Comparison of ENCODE assay signal across 24 cellular contexts in genomic region chr11:43747130-43747802, GRCh38.
A peak's percentile ranks its signal among the peaks of the same experiment; 100 is the strongest.
DNase-seq lines count a peak whose midpoint lies in the region; ATAC-seq, FAIRE-seq and TF ChIP-seq lines count a peak whose summit lies in the region.
"Had no signal": no experiment of that assay in that cellular context is flagged by ENCODE, and none has a peak within 500 bp of the region (broad histone marks: within the 10 kb centered on the region; RNA-seq: fewer than 3 reads in every experiment).

No MANE protein-coding gene starts in this region.

- H3K27me3 Mint-ChIP-seq in activated naive CD8-positive, alpha-beta T cell treated with anti-CD3 and anti-CD28 coated beads for 36 hours, result no peaks in the 10 kb centered on the region
- H3K27me3 Mint-ChIP-seq: activated CD4-positive, alpha-beta T cell treated with anti-CD3 and anti-CD28 coated beads, Interleukin-2, amount 10 ng/mL, durations not matched to agents 24 days and 14 days; CD4-positive, alpha-beta memory T cell had no signal

- H2AFZ ChIP-seq in H1 (ENCODE audit: low read length) (no peak overlapping the region), smooth muscle cell (ENCODE audit: low read depth) (no peak overlapping the region)
- H2AFZ ChIP-seq: GM23248 had no signal

- H3K4me3 Mint-ChIP-seq in activated naive CD8-positive, alpha-beta T cell treated with anti-CD3 and anti-CD28 coated beads for 36 hours, result no peak overlapping the region
- H3K4me3 Mint-ChIP-seq: activated CD4-positive, alpha-beta T cell treated with anti-CD3 and anti-CD28 coated beads, Interleukin-2, amount 10 ng/mL, durations not matched to agents 24 days and 14 days; CD4-positive, alpha-beta memory T cell; HFFc6 had no signal

- no peaks in the 10 kb centered on the region for H3K4me1 Mint-ChIP-seq in activated naive CD8-positive, alpha-beta T cell treated with anti-CD3 and anti-CD28 coated beads for 36 hours
- H3K4me1 Mint-ChIP-seq: activated CD4-positive, alpha-beta T cell treated with anti-CD3 and anti-CD28 coated beads, Interleukin-2, amount 10 ng/mL, durations not matched to agents 24 days and 14 days; CD4-positive, alpha-beta memory T cell had no signal

- H3K9me3 Mint-ChIP-seq in activated naive CD8-positive, alpha-beta T cell treated with anti-CD3 and anti-CD28 coated beads for 36 hours, result peaks cover 21% of the 10 kb centered on the region
- H3K9me3 Mint-ChIP-seq: HFFc6 had no signal

- H3K9ac ChIP-seq in H1 (replicated peaks in 1 of 4; ENCODE audit: extremely low read depth in 1 of 4, low read depth in 3 of 4, low read length in 3 of 4), result no peak overlapping the region
- H3K9ac ChIP-seq in smooth muscle cell (ENCODE audit: low read depth), result no peak overlapping the region
- H3K9ac ChIP-seq: GM23248 had no signal

- H3K23ac ChIP-seq in H1 (ENCODE audit: insufficient read length), result no peak overlapping the region

- TF ChIP-seq POLR2A in H1 (IDR thresholded peaks at IDR 0.05; ENCODE audit: control extremely low read depth in 1 of 2, low read depth in 2 of 2, low read length in 2 of 2), result no peak

- H2AK5ac ChIP-seq in H1 (ENCODE audit: low read depth, low read length), result no peak overlapping the region

- POLR2A ChIA-PET in H1 (lab: Charles Lee; ENCODE audit: partially characterized antibody), result interaction anchor here (1.1 kb wide), 1 partner anchor 15 kb away, joined by 3 read pairs; no protein-coding TSS in a partner anchor

- no peak overlapping the region for H4K8ac ChIP-seq in H1 (ENCODE audit: extremely low read depth, insufficient read depth, low read length)

- FAIRE-seq in H1 (lab: Jason Lieb, UNC), result no peak
- FAIRE-seq: GM12892, RCC 7860 had no signal

- CTCF ChIA-PET in H1 (lab: Charles Lee; ENCODE audit: partially characterized antibody), result interaction anchor here (0.6 kb wide), 1 partner anchor 174 kb away, joined by 3 read pairs; no protein-coding TSS in a partner anchor

- no peak overlapping the region for H3K14ac ChIP-seq in H1 (ENCODE audit: insufficient read length)

- DNase-seq in Right ventricle myocardium superior, result no peak
- no peak for DNase-seq in right atrium auricular region (ENCODE audit: low spot score)
- DNase-seq in NCI-H226, result peak; percentile 29
- DNase-seq in H1 (ENCODE audit: low read depth in 1 of 2, low spot score in 2 of 2), result no peak
- DNase-seq in smooth muscle cell (lab: John Stamatoyannopoulos, UW; ENCODE audit: unreplicated experiment), result no peak
- DNase-seq in NCI-H345 (lab: John Stamatoyannopoulos, UW), result no peak
- DNase-seq in activated CD4-positive, CD25-positive, alpha-beta regulatory T cell treated with anti-CD3 and anti-CD28 coated beads, Interleukin-2, amount 50 U/mL, for 72 hours, result no peak
- DNase-seq in activated naive CD8-positive, alpha-beta T cell treated with anti-CD3 and anti-CD28 coated beads for 36 hours, result no peak
- DNase-seq: 8988T; activated CD4-positive, alpha-beta T cell treated with anti-CD3 and anti-CD28 coated beads, Interleukin-2, amount 10 ng/mL, durations not matched to agents 24 days and 14 days; activated naive CD4-positive, alpha-beta T cell treated with Interleukin-2 at 50 U/mL for 16 hours; adrenal gland; CD4-positive, alpha-beta memory T cell; effector CD4-positive, alpha-beta T cell; GM23248; HFFc6; NCI-H1092 treated with DMSO at 0.1 percent for 48 hours; NCI-H1930; NCI-H526 treated with DMSO at 0.1 percent for 48 hours; stimulated activated naive CD8-positive, alpha-beta T cell treated with anti-CD3 and anti-CD28 coated beads, Interleukin-15, Interleukin-2, amounts not matched to agents 100 U/mL and 50 U/mL, for 24 hours had no signal

- ATAC-seq in Right ventricle myocardium superior (ENCODE audit: poor library complexity), result peak; percentile 15
- ATAC-seq: stimulated activated naive CD8-positive, alpha-beta T cell treated with anti-CD3 and anti-CD28 coated beads, Interleukin-15, Interleukin-2, amounts not matched to agents 100 U/mL and 50 U/mL, for 24 hours had no signal

- H3K4ac ChIP-seq in H1 (replicated peaks; ENCODE audit: insufficient read length, low read depth, low read length), result no peak overlapping the region

- H3K27ac ChIP-seq in right atrium auricular region (peak overlapping the region in 1 of 2 donors; percentile 68), H1 (ENCODE audit: low read depth, low read length) (no peak overlapping the region), smooth muscle cell (ENCODE audit: low read depth) (peak overlapping the region; percentile 31)
- H3K27ac ChIP-seq: adrenal gland, GM23248, prostate gland, thoracic aorta had no signal

- no peak overlapping the region for H2BK5ac ChIP-seq in H1 (ENCODE audit: low read depth, low read length)

- no peak overlapping the region for H4K5ac ChIP-seq in H1 (ENCODE audit: insufficient read length, low read depth, low read length)

- no peak overlapping the region for H2BK15ac ChIP-seq in H1 (ENCODE audit: low read length)

- H4K91ac ChIP-seq in H1 (replicated peaks; ENCODE audit: insufficient read length, low read length), result no peak overlapping the region

- H3K36me3 ChIP-seq in right atrium auricular region, result no peaks in the 10 kb centered on the region
- no peaks in the 10 kb centered on the region; a peak in 1 of 8 replicates for H3K36me3 ChIP-seq in H1 (ENCODE audit: control insufficient read depth in 2 of 4, insufficient read depth in 4 of 4, low read length in 3 of 4)
- no peaks in the 10 kb centered on the region for H3K36me3 ChIP-seq in smooth muscle cell (ENCODE audit: low read depth)
- H3K36me3 ChIP-seq: adrenal gland, prostate gland, thoracic aorta had no signal

- peaks cover 0 to 9% of the 10 kb centered on the region in 2 experiments for H4K20me1 ChIP-seq in H1 (replicated peaks in 1 of 2; ENCODE audit: control insufficient read depth in 1 of 2, insufficient read depth in 2 of 2, low read length in 2 of 2)
- peaks cover 12% of the 10 kb centered on the region for H4K20me1 ChIP-seq in smooth muscle cell (ENCODE audit: low read depth)

- WGBS in H1 (ENCODE audit: extremely low coverage in 1 of 2, insufficient coverage in 1 of 2, insufficient read length in 1 of 2, insufficient replicate concordance in 2 of 2, low coverage in 1 of 2, low lambda C conversion rate in 2 of 2, missing lambda C conversion rate in 1 of 2), 2 experiments, result 95% methylated on average over 7 of the region's 7 CpGs; no CpG with 5 or more reads in 1 of the 2 experiments
- WGBS in smooth muscle cell (ENCODE audit: low lambda C conversion rate), result 36% methylated on average over 7 of the region's 7 CpGs

- no peak for TF ChIP-seq RAD21 in H1 (IDR thresholded peaks at IDR 0.05 in 1 of 2, conservative IDR thresholded peaks at IDR 0.05 in 1 of 2; ENCODE audit: low read depth in 2 of 2, low read length in 2 of 2)

- H3K56ac ChIP-seq in H1 (replicated peaks; ENCODE audit: insufficient read length, low read depth, low read length), result peak overlapping the region; percentile 20

- H3K27me3 ChIP-seq in right atrium auricular region, result no peaks in the 10 kb centered on the region
- H3K27me3 ChIP-seq in H1 (replicated peaks in 1 of 4; ENCODE audit: control insufficient read depth in 3 of 4, extremely low read depth in 1 of 4, insufficient read depth in 3 of 4, low read length in 3 of 4), result no peaks in the 10 kb centered on the region
- no peaks in the 10 kb centered on the region for H3K27me3 ChIP-seq in smooth muscle cell (ENCODE audit: low read depth)
- H3K27me3 ChIP-seq: adrenal gland had no signal

- H3K23me2 ChIP-seq in H1 (ENCODE audit: low read depth, low read length), result no peaks in the 10 kb centered on the region

- H2BK20ac ChIP-seq in H1 (ENCODE audit: low read length), result no peak overlapping the region

- no peak overlapping the region for H2BK120ac ChIP-seq in H1 (replicated peaks; ENCODE audit: low read depth, low read length)

- peaks cover 0 to 17% of the 10 kb centered on the region in 2 donors for H3K4me1 ChIP-seq in right atrium auricular region
- H3K4me1 ChIP-seq in H1 (replicated peaks in 1 of 4; ENCODE audit: control insufficient read depth in 3 of 4, insufficient read depth in 4 of 4, low read length in 3 of 4), result no peaks in the 10 kb centered on the region; a peak in 1 of 7 replicates
- no peaks in the 10 kb centered on the region for H3K4me1 ChIP-seq in smooth muscle cell (ENCODE audit: low read depth)
- H3K4me1 ChIP-seq: adrenal gland, prostate gland had no signal

- no peak for TF ChIP-seq EP300 in H1 (IDR thresholded peaks at IDR 0.05; ENCODE audit: borderline replicate concordance in 1 of 2, low read depth in 2 of 2, low read length in 2 of 2)

- H3K27ac Mint-ChIP-seq in activated naive CD8-positive, alpha-beta T cell treated with anti-CD3 and anti-CD28 coated beads for 36 hours, result no peak overlapping the region
- H3K27ac Mint-ChIP-seq: activated CD4-positive, alpha-beta T cell treated with anti-CD3 and anti-CD28 coated beads, Interleukin-2, amount 10 ng/mL, durations not matched to agents 24 days and 14 days; CD4-positive, alpha-beta memory T cell; HFFc6 had no signal

- H3K4me3 ChIP-seq in right atrium auricular region, result no peak overlapping the region
- no peak overlapping the region for H3K4me3 ChIP-seq in H1 (ENCODE audit: extremely low read depth in 1 of 4, insufficient read depth in 2 of 4, low read depth in 3 of 4, low read length in 4 of 4)
- no peak overlapping the region for H3K4me3 ChIP-seq in smooth muscle cell
- H3K4me3 ChIP-seq: adrenal gland, GM23248, prostate gland, thoracic aorta had no signal

- no peak overlapping the region for H3K18ac ChIP-seq in H1 (ENCODE audit: extremely low read depth, low read length)

- H2BK12ac ChIP-seq in H1 (ENCODE audit: low read depth, low read length), result no peak overlapping the region

- peaks cover 49% of the 10 kb centered on the region for H3K36me3 Mint-ChIP-seq in activated naive CD8-positive, alpha-beta T cell treated with anti-CD3 and anti-CD28 coated beads for 36 hours

- H3K79me2 ChIP-seq in H1 (ENCODE audit: control insufficient read depth in 1 of 2, insufficient read depth in 2 of 2, low read length in 2 of 2) (peaks cover 0 to 35% of the 10 kb centered on the region in 2 experiments; a peak in 2 of 4 replicates), smooth muscle cell (ENCODE audit: low read depth) (peaks cover 55% of the 10 kb centered on the region)

- H3F3A ChIP-seq in smooth muscle cell (ENCODE audit: low read depth), result no peaks in the 10 kb centered on the region

- peaks cover 3% of the 10 kb centered on the region; the same call in 1 of the 2 replicates for H3K79me1 ChIP-seq in H1 (ENCODE audit: low read depth, low read length)

- TF ChIP-seq CTCF in right atrium auricular region (IDR thresholded peaks at IDR 0.05) (no peak), H1 (IDR thresholded peaks at IDR 0.05; ENCODE audit: control extremely low read depth in 1 of 3, insufficient read depth in 1 of 3, low read depth in 1 of 3, low read length in 3 of 3) (no peak), smooth muscle cell (IDR thresholded peaks at IDR 0.05; ENCODE audit: borderline replicate concordance, insufficient read depth, poor library complexity, severe bottlenecking) (no peak)

- intact Hi-C loops in Right ventricle myocardium superior (cut with DNase I), result no loop called here

- H3K9me3 ChIP-seq in right atrium auricular region (no peaks in the 10 kb centered on the region), H1 (ENCODE audit: insufficient read depth in 2 of 2, low read depth in 1 of 2, low read length in 1 of 2) (no peaks in the 10 kb centered on the region), smooth muscle cell (replicated peaks; ENCODE audit: low read depth) (no peaks in the 10 kb centered on the region)
- H3K9me3 ChIP-seq: adrenal gland, prostate gland, thoracic aorta had no signal

- no peak overlapping the region for H3K4me2 ChIP-seq in H1 (ENCODE audit: insufficient read depth in 1 of 2, low read depth in 2 of 2, low read length in 2 of 2)
- H3K4me2 ChIP-seq in smooth muscle cell, result peak overlapping the region; percentile 38
